In genomic region chr2:230754200-230754599, GRCh38 we compare ENCODE assay signal across 29 cellular contexts.
"Had no signal": no experiment of that assay in that cellular context is flagged by ENCODE, and none has a peak within 500 bp of the region (broad histone marks: within the 10 kb centered on the region; RNA-seq: fewer than 3 reads in every experiment).

No MANE protein-coding gene starts in this region.

- H3K9me3 ChIP-seq: esophagus muscularis mucosa, gastroesophageal sphincter, heart left ventricle, left lung, ovary, psoas muscle, spleen, thoracic aorta, tibial nerve, upper lobe of left lung, uterus had no signal

- H3K4me3 ChIP-seq: esophagus muscularis mucosa, gastroesophageal sphincter, heart left ventricle, left lung, neural progenitor cell, ovary, psoas muscle, skin epidermis, spleen, thoracic aorta, tibial nerve, upper lobe of left lung, uterus had no signal

- H3K27me3 ChIP-seq: esophagus muscularis mucosa, foreskin keratinocyte, gastroesophageal sphincter, heart left ventricle, left lung, neural progenitor cell, ovary, spleen, tibial nerve, upper lobe of left lung, uterus had no signal

- DNase-seq: effector CD8-positive, alpha-beta T cell; endodermal cell; foreskin keratinocyte; heart left ventricle; hippocampal formation; left cardiac atrium; left lung; mesendoderm; midbrain; naive thymus-derived CD4-positive, alpha-beta T cell; nucleus accumbens; ovary; posterior cingulate gyrus; psoas muscle; right cardiac atrium; spleen; stimulated activated CD4-positive, alpha-beta T cell treated with anti-CD3 and anti-CD28 coated beads, Interleukin-4, amount 100 ng/mL, for 4 hours; stimulated activated naive B cell treated with anti-CD40 and anti-IgM and Interleukin-4, amounts not matched to agents 10 μg/mL and 1 μg/mL and 100 μg/mL, for 72 hours; upper lobe of left lung; uterus had no signal

- H3K27me3 Mint-ChIP-seq: naive thymus-derived CD4-positive, alpha-beta T cell; stimulated activated naive B cell treated with anti-CD40 and anti-IgM and Interleukin-4, amounts not matched to agents 10 μg/mL and 1 μg/mL and 100 μg/mL, for 72 hours; stimulated activated naive CD8-positive, alpha-beta T cell treated with anti-CD3 and anti-CD28 coated beads, Interleukin-15, Interleukin-2, amounts not matched to agents 100 ng/mL and 50 ng/mL, for 24 hours had no signal

- H3K9me3 Mint-ChIP-seq: nephron; stimulated activated naive B cell treated with anti-CD40 and anti-IgM and Interleukin-4, amounts not matched to agents 10 μg/mL and 1 μg/mL and 100 μg/mL, for 72 hours; stimulated activated naive CD8-positive, alpha-beta T cell treated with anti-CD3 and anti-CD28 coated beads, Interleukin-15, Interleukin-2, amounts not matched to agents 100 ng/mL and 50 ng/mL, for 24 hours had no signal

- H3K4me1 ChIP-seq: uterus had no signal

- H3K4me2 ChIP-seq: neural progenitor cell had no signal

- H3K27ac Mint-ChIP-seq: endodermal cell; nephron; neural progenitor cell; stimulated activated naive B cell treated with anti-CD40 and anti-IgM and Interleukin-4, amounts not matched to agents 10 μg/mL and 1 μg/mL and 100 μg/mL, for 72 hours; stimulated activated naive CD8-positive, alpha-beta T cell treated with anti-CD3 and anti-CD28 coated beads, Interleukin-15, Interleukin-2, amounts not matched to agents 100 ng/mL and 50 ng/mL, for 24 hours had no signal

- H2AFZ ChIP-seq: neural progenitor cell had no signal

- H3K36me3 ChIP-seq: esophagus muscularis mucosa, gastroesophageal sphincter, heart left ventricle, left lung, neural progenitor cell, ovary, thoracic aorta, tibial nerve, upper lobe of left lung, uterus had no signal

- H3K27ac ChIP-seq: epithelial cell of prostate, esophagus muscularis mucosa, foreskin keratinocyte, gastroesophageal sphincter, heart left ventricle, neural progenitor cell, ovary, psoas muscle, skin epidermis, thoracic aorta, tibial nerve, upper lobe of left lung, uterus had no signal

- ATAC-seq: foreskin keratinocyte; gastroesophageal sphincter; heart left ventricle; left cardiac atrium; left lung; naive thymus-derived CD4-positive, alpha-beta T cell; psoas muscle; right cardiac atrium; stimulated activated naive B cell treated with anti-CD40 and anti-IgM and Interleukin-4, amounts not matched to agents 10 μg/mL and 1 μg/mL and 100 μg/mL, for 72 hours had no signal

- H3K4me3 Mint-ChIP-seq: endodermal cell; nephron; neural progenitor cell; stimulated activated naive B cell treated with anti-CD40 and anti-IgM and Interleukin-4, amounts not matched to agents 10 μg/mL and 1 μg/mL and 100 μg/mL, for 72 hours; stimulated activated naive CD8-positive, alpha-beta T cell treated with anti-CD3 and anti-CD28 coated beads, Interleukin-15, Interleukin-2, amounts not matched to agents 100 ng/mL and 50 ng/mL, for 24 hours had no signal
